ENCODE assay signal across 8 cellular contexts in the genomic region with DNA sequence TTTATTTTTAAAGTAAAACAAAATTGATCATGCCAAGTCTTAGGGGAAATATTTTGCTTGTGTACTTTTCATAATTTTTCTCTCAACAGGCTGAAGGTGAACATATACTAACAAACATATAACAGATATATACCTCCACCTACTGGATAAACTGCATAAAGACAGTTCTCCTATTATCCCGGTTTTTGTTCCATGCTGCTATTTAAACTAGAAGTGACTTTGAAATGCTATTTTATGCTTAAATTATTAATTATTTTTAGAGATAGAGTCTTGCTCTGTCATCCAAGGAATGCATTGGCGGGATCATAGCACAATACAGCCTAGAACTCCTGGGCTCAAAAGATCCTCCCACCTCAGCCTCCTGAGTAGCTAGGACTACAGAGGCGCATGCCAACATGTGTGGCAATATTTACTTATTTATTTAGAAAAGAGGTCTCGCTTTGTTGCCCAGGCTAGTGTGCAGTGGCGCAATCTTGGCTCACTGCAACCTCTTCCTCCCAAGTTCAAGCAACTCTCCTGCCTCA. TPM values are rescaled to one million over a fixed set of nuclear protein-coding genes. Genes with fewer than 3 reads are reported as not detected.
DNase-seq lines count a peak whose midpoint lies in the region; ATAC-seq and TF ChIP-seq lines count a peak whose summit lies in the region.

No MANE protein-coding gene starts in this region.

- H3K36me3 ChIP-seq in heart right ventricle: peaks cover 0 to 87% (median 11%) of the 10 kb centered on the region in 9 donors
- peaks cover 7 to 9% of the 10 kb centered on the region in 2 donors for H3K36me3 ChIP-seq in thyroid gland

- no peaks in the 10 kb centered on the region for H3K9me3 ChIP-seq in heart right ventricle
- no peaks in the 10 kb centered on the region for H3K9me3 ChIP-seq in thyroid gland

- ATAC-seq in heart right ventricle: peak in 4 of 8 donors; percentile 36 to 58 (median 46)
- no peak for ATAC-seq in GM18867 (IDR thresholded peaks at IDR 0.05; ENCODE audit: unreplicated experiment)

- no peak for TF ChIP-seq POLR2A in thyroid gland (IDR thresholded peaks at IDR 0.05)

- H3K4me3 ChIP-seq in LNCaP clone FGC (ENCODE audit: low read depth, low read length) (no peak overlapping the region), heart right ventricle (no peak overlapping the region), thyroid gland (replicated peaks in 1 of 3) (no peak overlapping the region)

- H3K27ac ChIP-seq in heart right ventricle (no peak overlapping the region), thyroid gland (no peak overlapping the region)

- H3K27ac Mint-ChIP-seq in CD14-positive monocyte: no peak overlapping the region

- 66 to 67% methylated on average over 5 of the region's 5 CpGs for WGBS in heart right ventricle, 2 donors
- 69 to 72% methylated on average over 5 of the region's 5 CpGs for WGBS in thyroid gland, 2 donors

- H3K9me3 Mint-ChIP-seq in CD14-positive monocyte: no peaks in the 10 kb centered on the region

- H3K36me3 Mint-ChIP-seq in CD14-positive monocyte: no peaks in the 10 kb centered on the region

- TF ChIP-seq CTCF in CD14-positive monocyte (IDR thresholded peaks at IDR 0.05) (peak; percentile 91), LNCaP clone FGC (IDR thresholded peaks at IDR 0.05; ENCODE audit: control insufficient read depth, extremely low read depth, insufficient read depth) (peak; percentile 61), heart right ventricle (IDR thresholded peaks at IDR 0.05) (peak; percentile 31 to 76 (median 68)), thyroid gland (IDR thresholded peaks at IDR 0.05) (peak in 4 of 6 experiments; percentile 41 to 77 (median 65))

- peaks cover 0 to 1% (median 0%) of the 10 kb centered on the region in 3 donors for H3K27me3 Mint-ChIP-seq in CD14-positive monocyte (ENCODE audit: low read depth in 3 of 3)

- H3K27me3 ChIP-seq in heart right ventricle: no peaks in the 10 kb centered on the region
- H3K27me3 ChIP-seq in thyroid gland: no peaks in the 10 kb centered on the region

- H3K4me3 Mint-ChIP-seq in CD14-positive monocyte: no peak overlapping the region

- H3K4me1 Mint-ChIP-seq in CD14-positive monocyte: peaks cover 22% of the 10 kb centered on the region

- no peak for DNase-seq in CD14-positive monocyte (ENCODE audit: low spot score)
- peak; percentile 4 for DNase-seq in GM19240 (ENCODE audit: insufficient read length, low spot score)
- DNase-seq in LNCaP clone FGC (ENCODE audit: low read depth): peak; percentile 17
- DNase-seq in SW480 (ENCODE audit: low spot score): peak; percentile 59
- no peak for DNase-seq in heart right ventricle
- DNase-seq in thyroid gland: peak; percentile 12 to 16
- DNase-seq in activated naive CD4-positive, alpha-beta T cell (lab: John Stamatoyannopoulos, UW): no peak

- peaks cover 0 to 30% (median 16%) of the 10 kb centered on the region in 9 donors for H3K4me1 ChIP-seq in heart right ventricle
- no peaks in the 10 kb centered on the region for H3K4me1 ChIP-seq in thyroid gland

- intact Hi-C loops in CD14-positive monocyte (cut with micrococcal nuclease): loop anchor here in 1 of 2 donors (5.0 kb wide), 1 partner anchor 216 kb away; no protein-coding TSS in a partner anchor
- intact Hi-C loops in heart right ventricle (cut with DNase I): loop anchor here in 8 of 10 donors (1.0 to 10.0 kb wide), 8 partner anchors 210 to 766 kb away; no protein-coding TSS in a partner anchor
- intact Hi-C loops in thyroid gland (cut with DNase I): loop anchor here (5.0 kb wide), 1 partner anchor 211 kb away; no protein-coding TSS in a partner anchor

RNA-seq across cellular contexts. Expression of gene ST3GAL6, which starts 49.8 kb away (rescaled TPM):
- polyA plus RNA-seq in CD14-positive monocyte (10 to 100 TPM; 21.0 to 22.8 TPM), heart right ventricle (10 to 100 TPM; 44.6 to 50.8 TPM)
- total RNA-seq in heart right ventricle (10 to 100 TPM; 27.3 to 92.9 (median 62.6) TPM), thyroid gland (10 to 100 TPM in 2 of 4 donors, 1 to 10 TPM in 2; 7.4 to 14.5 (median 9.9) TPM)

Comparison
In these comparisons a context has a peak if more than half of its experiments do, and no peak if none do; other contexts are left out.
1. DNase-seq: peak in GM19240 (single experiment), LNCaP clone FGC (single experiment), SW480 (single experiment) and thyroid gland (2 of 2); none in CD14-positive monocyte (single experiment), heart right ventricle (0 of 2) and activated naive CD4-positive, alpha-beta T cell (0 of 4).
2. Peak in every context shown above with its lines, with median percentiles within 50 percentile points of each other: CTCF ChIP-seq.